ENCODE assay signal across 9 cellular contexts in genomic region chr7:130913721-130914588, GRCh38.
DNase-seq lines count a peak whose midpoint lies in the region; ATAC-seq and TF ChIP-seq lines count a peak whose summit lies in the region.
"Had no signal": no experiment of that assay in that cellular context is flagged by ENCODE, and none has a peak within 500 bp of the region (broad histone marks: within the 10 kb centered on the region; RNA-seq: fewer than 3 reads in every experiment).

No MANE protein-coding gene starts in this region.

- H3K4me1 Mint-ChIP-seq in endodermal cell = peaks cover 58% of the 10 kb centered on the region

- no peaks in the 10 kb centered on the region for H3K9me3 ChIP-seq in AG04450 (ENCODE audit: control insufficient read depth, insufficient read depth, low read length)
- H3K9me3 ChIP-seq in mucosa of rectum (ENCODE audit: control insufficient read depth in 2 of 2, low read length in 2 of 2) = no peaks in the 10 kb centered on the region
- H3K9me3 ChIP-seq in endodermal cell (ENCODE audit: control insufficient read depth, low read length) = no peaks in the 10 kb centered on the region

- POLR2A ChIA-PET in AG04450 (lab: Yijun Ruan, JAX) = interaction anchor here (0.6 to 5.1 kb wide), 12 partner anchors 8 to 526 kb away, joined by 3 to 47 read pairs (median 5); no protein-coding TSS in a partner anchor

- no peaks in the 10 kb centered on the region for H3K27me3 Mint-ChIP-seq in endodermal cell (ENCODE audit: insufficient read depth)

- H3K27ac ChIP-seq in AG04450 (ENCODE audit: low read depth, low read length) = peak overlapping the region; percentile 97
- peak overlapping the region; percentile 95 for H3K27ac ChIP-seq in mucosa of rectum (ENCODE audit: low read depth in 2 of 2, low read length in 2 of 2)
- H3K27ac ChIP-seq in endodermal cell (ENCODE audit: low read depth, low read length) = no peak overlapping the region

- peaks cover 48 to 72% of the 10 kb centered on the region in 2 donors for H3K4me1 ChIP-seq in mucosa of rectum (ENCODE audit: control insufficient read depth in 2 of 2, insufficient read depth in 2 of 2, low read length in 2 of 2)
- peaks cover 17% of the 10 kb centered on the region for H3K4me1 ChIP-seq in endodermal cell (ENCODE audit: control insufficient read depth, insufficient read depth, low read length)

- H3K4me3 ChIP-seq in AG04450 (ENCODE audit: low read depth, low read length) = peak overlapping the region; percentile 59
- H3K4me3 ChIP-seq in astrocyte of the cerebellum (ENCODE audit: low read depth, low read length) = peak overlapping the region; percentile 75
- peak overlapping the region; percentile 76 to 81 for H3K4me3 ChIP-seq in mucosa of rectum (ENCODE audit: low read length in 2 of 2)
- H3K4me3 ChIP-seq in endodermal cell (ENCODE audit: low read length) = no peak overlapping the region

- H3K36me3 ChIP-seq in mucosa of rectum (ENCODE audit: control insufficient read depth in 2 of 2, insufficient read depth in 2 of 2, low read length in 2 of 2) (peaks cover 3 to 4% of the 10 kb centered on the region in 2 donors), endodermal cell (ENCODE audit: control insufficient read depth, insufficient read depth, low read length) (no peaks in the 10 kb centered on the region)

- H3K9ac ChIP-seq in mucosa of rectum (ENCODE audit: low read depth in 1 of 2, low read length in 2 of 2) = peak overlapping the region; percentile 85 to 90
- no peak overlapping the region for H3K9ac ChIP-seq in endodermal cell (ENCODE audit: extremely low read depth, low read length, poor library complexity, severe bottlenecking)

- ATAC-seq in HG03520 (IDR thresholded peaks at IDR 0.05; ENCODE audit: unreplicated experiment) (peak; percentile 2), HG03139 (IDR thresholded peaks at IDR 0.05; ENCODE audit: unreplicated experiment) (no peak)

- no peak overlapping the region for H3K27ac Mint-ChIP-seq in endodermal cell

- in situ Hi-C loops in astrocyte of the cerebellum (cut with HindIII; ENCODE audit: low sequenced_read_pairs) (no loop called here), GM13976 (cut with MboI; ENCODE audit: low sequenced_read_pairs, unreplicated experiment) (no loop called here)

- no peak overlapping the region for H3K4me3 Mint-ChIP-seq in endodermal cell

- H3K9me3 Mint-ChIP-seq in endodermal cell = no peaks in the 10 kb centered on the region

- CTCF ChIA-PET in AG04450 (lab: Charles Lee) = interaction anchor here (0.6 to 3.0 kb wide), 6 partner anchors 17 to 155 kb away, joined by 8 to 29 read pairs (median 9); no protein-coding TSS in a partner anchor

- H3K27me3 ChIP-seq in AG04450 (ENCODE audit: control insufficient read depth, insufficient read depth, low read length) (no peaks in the 10 kb centered on the region), mucosa of rectum (ENCODE audit: control insufficient read depth in 2 of 2, insufficient read depth in 2 of 2, low read length in 2 of 2) (no peaks in the 10 kb centered on the region), endodermal cell (ENCODE audit: control insufficient read depth, insufficient read depth, low read length, poor library complexity, severe bottlenecking) (no peaks in the 10 kb centered on the region)

- no peak for DNase-seq in AG04450 (ENCODE audit: low read depth, low spot score)
- no peak for DNase-seq in astrocyte of the cerebellum (ENCODE audit: low read depth)
- no peak for DNase-seq in GM13976 (ENCODE audit: low spot score)
- DNase-seq in endodermal cell = no peak
- no peak for DNase-seq in GDM1 (lab: John Stamatoyannopoulos, UW)
- DNase-seq: NCI-H2081 treated with DMSO at 0.1 percent for 48 hours had no signal

- no peaks in the 10 kb centered on the region for H3K36me3 Mint-ChIP-seq in endodermal cell (ENCODE audit: low read depth)

- 65 to 82% methylated on average over 9 to 11 of the region's 11 CpGs for WGBS in endodermal cell (ENCODE audit: insufficient coverage in 1 of 2, insufficient read length in 1 of 2), 2 experiments

- TF ChIP-seq CTCF in AG04450 (IDR thresholded peaks at IDR 0.05; ENCODE audit: low read depth, low read length) (no peak), astrocyte of the cerebellum (IDR thresholded peaks at IDR 0.05; ENCODE audit: low read depth, low read length, missing control alignments) (no peak), GM13976 (IDR thresholded peaks at IDR 0.05; ENCODE audit: borderline replicate concordance, control extremely low read depth, extremely low read depth, insufficient read depth, missing control alignments) (no peak), endodermal cell (conservative IDR thresholded peaks at IDR 0.05) (no peak)
